16 cellular contexts compared by ENCODE assay signal in genomic region chr16:4696905-4697866, GRCh38. TPM values are rescaled to one million over a fixed set of nuclear protein-coding genes. Genes with fewer than 3 reads are reported as not detected.
DNase-seq lines count a peak whose midpoint lies in the region; ATAC-seq and TF ChIP-seq lines count a peak whose summit lies in the region.
"Had no signal": no experiment of that assay in that cellular context is flagged by ENCODE, and none has a peak within 500 bp of the region (broad histone marks: within the 10 kb centered on the region; RNA-seq: fewer than 3 reads in every experiment).

No MANE protein-coding gene starts in this region.

- H3K4me2 ChIP-seq in SK-N-SH: no peak overlapping the region
- no peak overlapping the region for H3K4me2 ChIP-seq in Karpas-422 (ENCODE audit: low read depth, low read length, poor library complexity, severe bottlenecking)

- H3K4me3 Mint-ChIP-seq in natural killer cell treated with Interleukin-12 subunit alpha and Interleukin-12 subunit beta and Interleukin-15 and Interleukin-18, amount 100 ng/mL, for 72 hours: no peak overlapping the region
- H3K4me3 Mint-ChIP-seq: activated naive CD8-positive, alpha-beta T cell treated with anti-CD3 and anti-CD28 coated beads, Interleukin-2, amount 10 ng/mL, durations not matched to agents 7 days and 5 days had no signal

- H3K9me2 ChIP-seq in SK-N-SH (no peaks in the 10 kb centered on the region), Karpas-422 (replicated peaks; ENCODE audit: insufficient read depth, low read length) (no peaks in the 10 kb centered on the region)

- H3K27me3 ChIP-seq in SK-N-SH (ENCODE audit: insufficient read depth): no peaks in the 10 kb centered on the region
- no peaks in the 10 kb centered on the region for H3K27me3 ChIP-seq in Karpas-422 (ENCODE audit: low read length)
- no peaks in the 10 kb centered on the region for H3K27me3 ChIP-seq in gastroesophageal sphincter
- no peaks in the 10 kb centered on the region for H3K27me3 ChIP-seq in ovary

- H3K36me3 Mint-ChIP-seq in natural killer cell treated with Interleukin-12 subunit alpha and Interleukin-12 subunit beta and Interleukin-15 and Interleukin-18, amount 100 ng/mL, for 72 hours: peaks cover 6% of the 10 kb centered on the region

- TF ChIP-seq CTCF in SK-N-SH (IDR thresholded peaks at IDR 0.05) (no peak), gastroesophageal sphincter (IDR thresholded peaks at IDR 0.05) (no peak), ovary (IDR thresholded peaks at IDR 0.05) (no peak)

- POLR2A ChIA-PET in SK-N-SH (lab: Yijun Ruan, JAX): interaction anchor here (0.6 to 1.1 kb wide), 2 partner anchors 24 to 124 kb away, joined by 4 read pairs; no protein-coding TSS in a partner anchor

- H3K79me2 ChIP-seq in SK-N-SH (ENCODE audit: insufficient read depth) (peaks cover 11% of the 10 kb centered on the region; the same call in 1 of the 2 replicates), Karpas-422 (ENCODE audit: low read length) (peaks cover 19% of the 10 kb centered on the region)

- peaks cover 17% of the 10 kb centered on the region for H3F3A ChIP-seq in SK-N-SH (replicated peaks; ENCODE audit: insufficient read depth)

- WGBS in SK-N-SH (ENCODE audit: low lambda C conversion rate): 93% methylated on average over 18 of the region's 33 CpGs
- 80% methylated on average over 1 of the region's 33 CpGs; no CpG with 5 or more reads in 1 of the 2 donors for WGBS in gastroesophageal sphincter (ENCODE audit: low coverage in 1 of 2), 2 donors
- WGBS in ovary, 3 donors: 64 to 70% (median 64%) methylated on average over 28 to 33 of the region's 33 CpGs

- no peak overlapping the region for H3K27ac Mint-ChIP-seq in natural killer cell treated with Interleukin-12 subunit alpha and Interleukin-12 subunit beta and Interleukin-15 and Interleukin-18, amount 100 ng/mL, for 72 hours
- H3K27ac Mint-ChIP-seq: activated naive CD8-positive, alpha-beta T cell treated with anti-CD3 and anti-CD28 coated beads, Interleukin-2, amount 10 ng/mL, durations not matched to agents 7 days and 5 days had no signal

- H3K4me3 ChIP-seq in SK-N-SH (ENCODE audit: low read depth in 2 of 2, low read length in 1 of 2): no peak overlapping the region
- H3K4me3 ChIP-seq in Karpas-422 (ENCODE audit: low read length): no peak overlapping the region
- H3K4me3 ChIP-seq in gastroesophageal sphincter: no peak overlapping the region
- no peak overlapping the region for H3K4me3 ChIP-seq in ovary

- H4K20me1 ChIP-seq in SK-N-SH (ENCODE audit: insufficient read depth): no peaks in the 10 kb centered on the region
- peaks cover 9% of the 10 kb centered on the region for H4K20me1 ChIP-seq in Karpas-422 (ENCODE audit: insufficient read depth, low read depth, low read length)

- H3K9ac ChIP-seq in SK-N-SH (no peak overlapping the region), Karpas-422 (ENCODE audit: low read length) (0 out of 2 replicates have a peak overlapping the region, but pooled peaks have one; percentile 99)

- CTCF ChIA-PET in SK-N-SH (lab: Yijun Ruan, JAX): interaction anchor here (1.0 to 1.3 kb wide), 3 partner anchors 14 to 36 kb away, joined by 3 to 4 read pairs (median 3); no protein-coding TSS in a partner anchor

- H3K27me3 Mint-ChIP-seq in natural killer cell treated with Interleukin-12 subunit alpha and Interleukin-12 subunit beta and Interleukin-15 and Interleukin-18, amount 100 ng/mL, for 72 hours: no peaks in the 10 kb centered on the region
- H3K27me3 Mint-ChIP-seq: activated naive CD8-positive, alpha-beta T cell treated with anti-CD3 and anti-CD28 coated beads, Interleukin-2, amount 10 ng/mL, durations not matched to agents 7 days and 5 days; CD4-positive, CD25-positive, alpha-beta regulatory T cell; naive thymus-derived CD4-positive, alpha-beta T cell had no signal

- TF ChIP-seq RAD21 in SK-N-SH (IDR thresholded peaks at IDR 0.05; ENCODE audit: low read length): no peak

- H3K4me1 Mint-ChIP-seq in natural killer cell treated with Interleukin-12 subunit alpha and Interleukin-12 subunit beta and Interleukin-15 and Interleukin-18, amount 100 ng/mL, for 72 hours (ENCODE audit: low read depth in 2 of 2): peaks cover 5 to 10% of the 10 kb centered on the region in 2 donors

- DNase-seq in SK-N-SH: peak; percentile 25
- DNase-seq in Karpas-422: no peak
- peak in 4 of 5 donors; percentile 25 to 57 (median 33) for DNase-seq in ovary
- no peak for DNase-seq in stimulated activated CD4-positive, alpha-beta T cell treated with anti-CD3 and anti-CD28 coated beads, Interleukin-2, amount 100 ng/mL, for 48 hours
- DNase-seq in NCI-H2081 (lab: John Stamatoyannopoulos, UW): no peak
- DNase-seq in natural killer cell treated with Interleukin-12 subunit alpha and Interleukin-12 subunit beta and Interleukin-15 and Interleukin-18, amount 100 ng/mL, for 72 hours (ENCODE audit: low spot score): no peak
- DNase-seq: activated CD4-positive, alpha-beta T cell treated with anti-CD3 and anti-CD28 coated beads, Interleukin-2, amount 50 U/mL, for 4 hours; activated naive CD8-positive, alpha-beta T cell treated with anti-CD3 and anti-CD28 coated beads, Interleukin-2, amount 10 ng/mL, durations not matched to agents 7 days and 5 days; CD4-positive, CD25-positive, alpha-beta regulatory T cell; DND-41; naive thymus-derived CD4-positive, alpha-beta T cell; NCI-H1694; NCI-H446 had no signal

- H3K9me3 ChIP-seq in SK-N-SH (no peaks in the 10 kb centered on the region), Karpas-422 (ENCODE audit: low read length) (no peaks in the 10 kb centered on the region), gastroesophageal sphincter (no peaks in the 10 kb centered on the region), ovary (no peaks in the 10 kb centered on the region)

- TF ChIP-seq POLR2A in gastroesophageal sphincter (IDR thresholded peaks at IDR 0.05) (no peak), ovary (IDR thresholded peaks at IDR 0.05) (no peak)

- H3K36me3 ChIP-seq in SK-N-SH (replicated peaks in 1 of 2; ENCODE audit: control insufficient read depth in 1 of 2, insufficient read depth in 2 of 2, low read length in 1 of 2) (peaks cover 13 to 71% of the 10 kb centered on the region in 2 experiments), Karpas-422 (ENCODE audit: insufficient read depth, low read length) (peaks cover under 1% of the 10 kb centered on the region), gastroesophageal sphincter (peaks cover 0 to 73% of the 10 kb centered on the region in 2 donors), ovary (no peaks in the 10 kb centered on the region)

- H3K4me1 ChIP-seq in SK-N-SH (ENCODE audit: control insufficient read depth in 1 of 2, insufficient read depth in 2 of 2, low read depth in 1 of 2, low read length in 1 of 2) (peaks cover 0 to 23% of the 10 kb centered on the region in 2 experiments; a peak in 1 of 4 replicates), Karpas-422 (ENCODE audit: low read length) (peaks cover 33% of the 10 kb centered on the region), gastroesophageal sphincter (peaks cover 0 to 45% (median 19%) of the 10 kb centered on the region in 3 donors), ovary (ENCODE audit: insufficient read depth) (peaks cover 5% of the 10 kb centered on the region)

- TF ChIP-seq EP300 in SK-N-SH (IDR thresholded peaks at IDR 0.05; ENCODE audit: borderline replicate concordance in 1 of 2, low read depth in 1 of 2, low read length in 1 of 2) (no peak), gastroesophageal sphincter (IDR thresholded peaks at IDR 0.05) (no peak), ovary (IDR thresholded peaks at IDR 0.05) (no peak)

- H3K9me3 Mint-ChIP-seq in natural killer cell treated with Interleukin-12 subunit alpha and Interleukin-12 subunit beta and Interleukin-15 and Interleukin-18, amount 100 ng/mL, for 72 hours: no peaks in the 10 kb centered on the region
- H3K9me3 Mint-ChIP-seq: activated naive CD8-positive, alpha-beta T cell treated with anti-CD3 and anti-CD28 coated beads, Interleukin-2, amount 10 ng/mL, durations not matched to agents 7 days and 5 days; CD4-positive, CD25-positive, alpha-beta regulatory T cell; naive thymus-derived CD4-positive, alpha-beta T cell had no signal

- no peak for ATAC-seq in SK-N-SH treated with all-trans-retinoic acid at 6 μM for 48 hours
- ATAC-seq in gastroesophageal sphincter: no peak
- no peak for ATAC-seq in natural killer cell treated with Interleukin-12 subunit alpha and Interleukin-12 subunit beta and Interleukin-15 and Interleukin-18, amount 100 ng/mL, for 72 hours
- ATAC-seq: naive thymus-derived CD4-positive, alpha-beta T cell had no signal

- H2AFZ ChIP-seq in SK-N-SH (ENCODE audit: low read depth) (no peak overlapping the region), Karpas-422 (ENCODE audit: low read length) (no peak overlapping the region)

- H3K27ac ChIP-seq in SK-N-SH (ENCODE audit: low read depth in 2 of 2, low read length in 1 of 2): no peak overlapping the region
- peak overlapping the region; percentile 62; the same call in 1 of the 2 replicates for H3K27ac ChIP-seq in Karpas-422 (ENCODE audit: low read length)
- H3K27ac ChIP-seq in gastroesophageal sphincter: peak overlapping the region in 3 of 4 donors; percentile 46 to 96 (median 83)
- H3K27ac ChIP-seq in ovary: no peak overlapping the region

- intact Hi-C loops in ovary (cut with DNase I): no loop called here

RNA-seq across cellular contexts. Expression of gene NUDT16L1, which starts 3.8 kb away (rescaled TPM):
- polyA plus RNA-seq in SK-N-SH (2012; rRNA removed) (45.8 and 45.9 TPM in 2 replicates), ovary (10 to 100 TPM in 1 of 2 donors, 1 to 10 TPM in 1; 8.1 to 33.6 TPM)
- 28.8 and 35.6 TPM in 2 replicates for polyA plus RNA-seq in SK-N-SH (2012; cell fraction: cytosol; rRNA removed)
- 52.3 and 65.9 TPM in 2 replicates for polyA plus RNA-seq in SK-N-SH (2012; cell fraction: nucleus; rRNA removed)
- total RNA-seq in Karpas-422 (2014; rRNA removed; shearing (Covaris generic); ENCODE audit: low replicate concordance): 24.0 and 53.9 TPM in 2 replicates
- total RNA-seq in gastroesophageal sphincter (10 to 100 TPM; 14.8 to 26.3 (median 21.4) TPM), ovary (10 to 100 TPM; 19.4 to 33.1 (median 28.0) TPM)
- total RNA-seq in natural killer cell treated with Interleukin-12 subunit alpha and Interleukin-12 subunit beta and Interleukin-15 and Interleukin-18, amount 100 ng/mL, for 72 hours: 10 to 100 TPM; 37.3 to 57.0 TPM

RNA-seq across cellular contexts. Expression of gene ANKS3, which starts 36.9 kb away (rescaled TPM):
- 42.2 and 43.9 TPM in 2 replicates for polyA plus RNA-seq in SK-N-SH (2012; rRNA removed)
- 15.6 and 21.8 TPM in 2 replicates for polyA plus RNA-seq in SK-N-SH (2012; cell fraction: cytosol; rRNA removed)
- 145 and 161 TPM in 2 replicates for polyA plus RNA-seq in SK-N-SH (2012; cell fraction: nucleus; rRNA removed)
- total RNA-seq in Karpas-422 (2014; rRNA removed; shearing (Covaris generic); ENCODE audit: low replicate concordance): 6.4 and 16.8 TPM in 2 replicates
- total RNA-seq in gastroesophageal sphincter: 10 to 100 TPM; 23.3 to 47.8 (median 27.6) TPM
- 10 to 100 TPM; 19.8 to 37.4 (median 32.3) TPM for total RNA-seq in ovary
- polyA plus RNA-seq in ovary: 10 to 100 TPM in 1 of 2 donors, 1 to 10 TPM in 1; 6.7 to 26.0 TPM
- total RNA-seq in natural killer cell treated with Interleukin-12 subunit alpha and Interleukin-12 subunit beta and Interleukin-15 and Interleukin-18, amount 100 ng/mL, for 72 hours: 10 to 100 TPM; 19.0 to 39.1 TPM

RNA-seq across cellular contexts. Expression of gene DNAAF8, which starts 37.2 kb away (rescaled TPM):
- polyA plus RNA-seq in SK-N-SH (2012; rRNA removed) (2.4 and 3.1 TPM in 2 replicates), ovary (1 to 10 TPM in 1 of 2 donors, under 1 TPM in 1; 0.35 to 1.2 TPM)
- polyA plus RNA-seq in SK-N-SH (2012; cell fraction: cytosol; rRNA removed): 1.7 and 2.1 TPM in 2 replicates
- polyA plus RNA-seq in SK-N-SH (2012; cell fraction: nucleus; rRNA removed): 2.5 and 3.1 TPM in 2 replicates
- 0.22 and 3.7 TPM in 2 replicates for total RNA-seq in Karpas-422 (2014; rRNA removed; shearing (Covaris generic); ENCODE audit: low replicate concordance)
- total RNA-seq in gastroesophageal sphincter (under 1 TPM; 0.54 to 0.89 (median 0.65) TPM), ovary (1 to 10 TPM in 6 of 7 donors, under 1 TPM in 1; 0.48 to 9.1 (median 1.5) TPM)
- under 1 TPM in 1 of 2 donors, not detected in 1; 0.53 TPM for total RNA-seq in natural killer cell treated with Interleukin-12 subunit alpha and Interleukin-12 subunit beta and Interleukin-15 and Interleukin-18, amount 100 ng/mL, for 72 hours
- total RNA-seq: CD4-positive, CD25-positive, alpha-beta regulatory T cell; T-helper 1 cell treated with Interleukin-12 subunit alpha and Interleukin-12 subunit beta and Interleukin-4 antibody, amounts not matched to agents 30 ng/mL and 1 ng/mL, for 36 hours had no signal

Comparison
In these comparisons a context has a peak if more than half of its experiments do, and no peak if none do; other contexts are left out.
1. DNase-seq: peak in SK-N-SH (single experiment) and ovary (4 of 5); none in Karpas-422 (single experiment), stimulated activated CD4-positive, alpha-beta T cell treated with anti-CD3 and anti-CD28 coated beads, Interleukin-2, amount 100 ng/mL, for 48 hours (0 of 2), NCI-H2081 (0 of 2) and natural killer cell treated with Interleukin-12 subunit alpha and Interleukin-12 subunit beta and Interleukin-15 and Interleukin-18, amount 100 ng/mL, for 72 hours (single experiment).
2. H3K27ac ChIP-seq: peak in Karpas-422 (single experiment) and gastroesophageal sphincter (3 of 4); none in SK-N-SH (0 of 2) and ovary (0 of 2).